In genomic region chr9:87034891-87035290, GRCh38 we compare ENCODE assay signal across 30 cellular contexts.
DNase-seq lines count a peak whose midpoint lies in the region; ATAC-seq and TF ChIP-seq lines count a peak whose summit lies in the region.
"Had no signal": no experiment of that assay in that cellular context is flagged by ENCODE, and none has a peak within 500 bp of the region (broad histone marks: within the 10 kb centered on the region; RNA-seq: fewer than 3 reads in every experiment).

No MANE protein-coding gene starts in this region.

- H3K4me1 Mint-ChIP-seq in brain (peaks cover 74% of the 10 kb centered on the region), neural progenitor cell (peaks cover 11% of the 10 kb centered on the region)
- H3K4me1 Mint-ChIP-seq: activated naive CD4-positive, alpha-beta T cell treated with anti-CD3 and anti-CD28 coated beads, Interleukin-2, amount 10 ng/mL, durations not matched to agents 7 days and 5 days; CD4-positive, alpha-beta memory T cell had no signal

- no peaks in the 10 kb centered on the region for H4K20me1 ChIP-seq in hepatocyte (ENCODE audit: insufficient read depth, poor library complexity, severe bottlenecking)
- no peaks in the 10 kb centered on the region for H4K20me1 ChIP-seq in neural progenitor cell (ENCODE audit: low read depth)

- H3K36me3 ChIP-seq in hepatocyte (replicated peaks; ENCODE audit: insufficient read depth, low read depth) (no peaks in the 10 kb centered on the region), stomach smooth muscle (ENCODE audit: control insufficient read depth in 2 of 2, insufficient read depth in 2 of 2, low read length in 2 of 2) (no peaks in the 10 kb centered on the region), neural progenitor cell (no peaks in the 10 kb centered on the region)

- H3K4me1 ChIP-seq in hepatocyte (ENCODE audit: insufficient read depth) (peaks cover 5% of the 10 kb centered on the region), stomach smooth muscle (ENCODE audit: control insufficient read depth, insufficient read depth, low read length) (peaks cover 11% of the 10 kb centered on the region), neural progenitor cell (peaks cover 13% of the 10 kb centered on the region)

- H3K9ac ChIP-seq in stomach smooth muscle (ENCODE audit: low read length in 2 of 2): no peak overlapping the region
- H3K9ac ChIP-seq in neural progenitor cell: no peak overlapping the region

- DNase-seq in AG10803 (ENCODE audit: low read depth): peak; percentile 73
- no peak for DNase-seq in hepatocyte (ENCODE audit: low spot score)
- DNase-seq in NCI-H2029 (lab: John Stamatoyannopoulos, UW): no peak
- DNase-seq in neural progenitor cell (ENCODE audit: low spot score): no peak
- no peak for DNase-seq in GF-D8 (lab: John Stamatoyannopoulos, UW)
- DNase-seq: activated CD4-positive, alpha-beta T cell treated with anti-CD3 and anti-CD28 coated beads, Interleukin-2, amount 50 U/mL, for 48 hours; activated CD8-positive, alpha-beta memory T cell treated with anti-CD3 and anti-CD28 coated beads, Interleukin-2, amount 50 U/mL, for 4 hours; activated naive CD4-positive, alpha-beta T cell treated with anti-CD3 and anti-CD28 coated beads, Interleukin-2, amount 10 ng/mL, durations not matched to agents 7 days and 5 days; AML-193; amniotic stem cell; CD4-positive, alpha-beta memory T cell; DMS 273 treated with DMSO at 0.1 percent for 48 hours; effector memory CD4-positive, alpha-beta T cell; EL; erythroblast; naive thymus-derived CD4-positive, alpha-beta T cell; NCI-H1048; NCI-H1694; NCI-H2171; NCI-H524 treated with DMSO at 0.1 percent for 48 hours; NK-92 treated with Interleukin-12 subunit alpha and Interleukin-12 subunit beta, amount 100 ng/mL, for 24 hours; SHP77; small intestine; stimulated activated CD4-positive, alpha-beta T cell treated with anti-CD3 and anti-CD28 coated beads, Interleukin-1b, Interleukin-23, amount 100 ng/mL, for 48 hours had no signal

- 74% methylated on average over 8 of the region's 8 CpGs for WGBS in hepatocyte (ENCODE audit: low lambda C conversion rate, missing lambda C conversion rate)

- H3K4me3 ChIP-seq in AG10803 (ENCODE audit: low read length): no peak overlapping the region
- H3K4me3 ChIP-seq in hepatocyte: no peak overlapping the region
- H3K4me3 ChIP-seq in stomach smooth muscle (ENCODE audit: low read length in 2 of 2): no peak overlapping the region
- no peak overlapping the region for H3K4me3 ChIP-seq in neural progenitor cell
- H3K4me3 ChIP-seq: coronary artery had no signal

- H3K4me2 ChIP-seq in hepatocyte (no peak overlapping the region), neural progenitor cell (no peak overlapping the region)

- ATAC-seq in HG03159 (IDR thresholded peaks at IDR 0.05; ENCODE audit: unreplicated experiment): no peak
- ATAC-seq: activated CD4-positive, CD25-positive, alpha-beta regulatory T cell treated with anti-CD3 and anti-CD28 coated beads, Interleukin-2, amount 50 U/mL, for 24 hours; naive thymus-derived CD4-positive, alpha-beta T cell had no signal

- no peaks in the 10 kb centered on the region for H3K9me3 ChIP-seq in hepatocyte (ENCODE audit: low read depth)
- no peaks in the 10 kb centered on the region for H3K9me3 ChIP-seq in stomach smooth muscle (ENCODE audit: control insufficient read depth in 2 of 2, low read length in 2 of 2)
- no peaks in the 10 kb centered on the region for H3K9me3 ChIP-seq in neural progenitor cell (ENCODE audit: low read depth)

- no peak; the same call in 1 of the 2 replicates for TF ChIP-seq CTCF in AG10803 (conservative IDR thresholded peaks at IDR 0.05; ENCODE audit: low read length)
- TF ChIP-seq CTCF in brain (conservative IDR thresholded peaks at IDR 0.05): no peak
- TF ChIP-seq CTCF in hepatocyte (IDR thresholded peaks at IDR 0.05; ENCODE audit: poor library complexity): no peak
- no peak for TF ChIP-seq CTCF in neural progenitor cell (IDR thresholded peaks at IDR 0.05)

- H2AFZ ChIP-seq in hepatocyte (no peak overlapping the region), neural progenitor cell (replicated peaks) (no peak overlapping the region)

- no peaks in the 10 kb centered on the region for H3K9me2 ChIP-seq in hepatocyte (replicated peaks; ENCODE audit: insufficient read depth)

- H3K9me3 Mint-ChIP-seq in brain: peaks cover 0 to 3% (median 0%) of the 10 kb centered on the region in 5 experiments
- no peaks in the 10 kb centered on the region for H3K9me3 Mint-ChIP-seq in neural progenitor cell
- H3K9me3 Mint-ChIP-seq: activated naive CD4-positive, alpha-beta T cell treated with anti-CD3 and anti-CD28 coated beads, Interleukin-2, amount 10 ng/mL, durations not matched to agents 7 days and 5 days; activated T-helper 1 cell treated with anti-CD3 and anti-CD28 coated beads, Interleukin-12 subunit alpha, Interleukin-12 subunit beta, Interleukin-2, Interleukin-4 antibody, amounts not matched to agents 30 ng/mL and 10 ng/mL and 1 ng/mL, durations not matched to agents 14 hours and 24 hours and 36 hours; naive thymus-derived CD4-positive, alpha-beta T cell had no signal

- H3K27ac ChIP-seq in hepatocyte: peak overlapping the region; percentile 45
- peak overlapping the region; percentile 74 for H3K27ac ChIP-seq in stomach smooth muscle (ENCODE audit: low read length)
- H3K27ac ChIP-seq in neural progenitor cell: no peak overlapping the region

- H3K27me3 ChIP-seq in hepatocyte (no peaks in the 10 kb centered on the region), stomach smooth muscle (ENCODE audit: control insufficient read depth in 1 of 2, insufficient read depth in 2 of 2, low read length in 2 of 2) (no peaks in the 10 kb centered on the region), neural progenitor cell (no peaks in the 10 kb centered on the region)

- H3K4me3 Mint-ChIP-seq in brain: peak overlapping the region in 1 of 5 experiments; percentile 44
- no peak overlapping the region for H3K4me3 Mint-ChIP-seq in neural progenitor cell
- H3K4me3 Mint-ChIP-seq: activated naive CD4-positive, alpha-beta T cell treated with anti-CD3 and anti-CD28 coated beads, Interleukin-2, amount 10 ng/mL, durations not matched to agents 7 days and 5 days; activated T-helper 1 cell treated with anti-CD3 and anti-CD28 coated beads, Interleukin-12 subunit alpha, Interleukin-12 subunit beta, Interleukin-2, Interleukin-4 antibody, amounts not matched to agents 30 ng/mL and 10 ng/mL and 1 ng/mL, durations not matched to agents 14 hours and 24 hours and 36 hours; CD4-positive, alpha-beta memory T cell; naive thymus-derived CD4-positive, alpha-beta T cell had no signal

- H3K27ac Mint-ChIP-seq in brain (peak overlapping the region in 3 of 5 experiments; percentile 93 to 97 (median 95)), neural progenitor cell (no peak overlapping the region)
- H3K27ac Mint-ChIP-seq: activated naive CD4-positive, alpha-beta T cell treated with anti-CD3 and anti-CD28 coated beads, Interleukin-2, amount 10 ng/mL, durations not matched to agents 7 days and 5 days; activated T-helper 1 cell treated with anti-CD3 and anti-CD28 coated beads, Interleukin-12 subunit alpha, Interleukin-12 subunit beta, Interleukin-2, Interleukin-4 antibody, amounts not matched to agents 30 ng/mL and 10 ng/mL and 1 ng/mL, durations not matched to agents 14 hours and 24 hours and 36 hours; naive thymus-derived CD4-positive, alpha-beta T cell had no signal

- no peaks in the 10 kb centered on the region for H3K79me2 ChIP-seq in hepatocyte
- peaks cover 4% of the 10 kb centered on the region for H3K79me2 ChIP-seq in neural progenitor cell (ENCODE audit: low read depth)

- no peaks in the 10 kb centered on the region for H3F3A ChIP-seq in neural progenitor cell (ENCODE audit: low read depth)

- H3K27me3 Mint-ChIP-seq in brain: no peaks in the 10 kb centered on the region
- H3K27me3 Mint-ChIP-seq in neural progenitor cell (ENCODE audit: insufficient read depth, low read depth): no peaks in the 10 kb centered on the region

- H3K36me3 Mint-ChIP-seq in brain (no peaks in the 10 kb centered on the region), neural progenitor cell (no peaks in the 10 kb centered on the region)
- H3K36me3 Mint-ChIP-seq: activated naive CD4-positive, alpha-beta T cell treated with anti-CD3 and anti-CD28 coated beads, Interleukin-2, amount 10 ng/mL, durations not matched to agents 7 days and 5 days; CD4-positive, alpha-beta memory T cell; naive thymus-derived CD4-positive, alpha-beta T cell had no signal
